36 cellular contexts compared by ENCODE assay signal in the genomic region with DNA sequence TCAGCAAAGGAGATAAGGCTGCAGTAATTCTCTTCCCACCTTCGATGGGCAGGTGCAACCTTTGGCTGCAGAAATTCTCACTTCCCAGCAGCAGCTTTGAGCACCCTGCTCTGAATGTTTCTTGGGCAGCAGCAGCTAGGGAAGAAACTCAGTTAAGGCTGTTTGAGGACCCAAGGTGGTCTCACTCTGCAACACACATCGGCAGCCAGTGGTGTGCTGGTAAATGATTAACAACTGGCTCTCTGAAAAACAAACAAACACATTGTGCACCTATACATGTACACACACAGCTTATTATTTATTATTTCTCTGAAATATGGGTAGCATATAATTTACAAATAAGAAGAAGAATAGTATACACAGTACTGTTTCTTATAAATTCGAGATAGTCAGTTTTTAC.
"Had no signal": no experiment of that assay in that cellular context is flagged by ENCODE, and none has a peak within 500 bp of the region (broad histone marks: within the 10 kb centered on the region; RNA-seq: fewer than 3 reads in every experiment).

No MANE protein-coding gene starts in this region.

- H3K36me3 ChIP-seq: MG63 had no signal

- DNase-seq: Kasumi-1, MG63, MM.1S, MV-4-11, NCI-H1048, NCI-H1092, NCI-H1092 treated with DMSO at 0.1 percent for 48 hours, NCI-H1105, NCI-H1105 treated with DMSO at 0.1 percent for 48 hours, NCI-H1417, NCI-H1417 treated with DMSO at 0.1 percent for 48 hours, NCI-H1436, NCI-H1436 treated with DMSO at 0.1 percent for 48 hours, NCI-H146, NCI-H1694, NCI-H1694 treated with DMSO at 0.1 percent for 48 hours, NCI-H187, NCI-H187 treated with DMSO at 0.1 percent for 48 hours, NCI-H1930, NCI-H2029, NCI-H2029 treated with DMSO at 0.1 percent for 48 hours, NCI-H2081, NCI-H2081 treated with DMSO at 0.1 percent for 48 hours, NCI-H2107, NCI-H2171, NCI-H2171 treated with DMSO at 0.1 percent for 48 hours, NCI-H2227 treated with DMSO at 0.1 percent for 48 hours, NCI-H226, NCI-H345, NCI-H446, NCI-H446 treated with DMSO at 0.1 percent for 48 hours, NCI-H510A, NCI-H510A treated with DMSO at 0.1 percent for 48 hours, NCI-H524, NCI-H524 treated with DMSO at 0.1 percent for 48 hours, NCI-H526 had no signal

- H3K9me3 ChIP-seq: MG63 had no signal

- H3K4me3 ChIP-seq: MG63 had no signal

- H3K27me3 ChIP-seq: MG63 had no signal
